ENCODE assay signal across 1 cellular context in genomic region chr11:57324154-57324885, GRCh38.
A peak's percentile ranks its signal among the peaks of the same experiment; 100 is the strongest.
TF ChIP-seq lines count a peak whose summit lies in the region.

No MANE protein-coding gene starts in this region.

TF ChIP-seq in GM23338, 12 proteins besides CTCF, POLR2A, EP300 and RAD21 (continued from another document):
- TF ChIP-seq POLR2AphosphoS5 (IDR thresholded peaks at IDR 0.05; ENCODE audit: low read depth) (peak; percentile 66), EZH2 (IDR thresholded peaks at IDR 0.05; ENCODE audit: low read depth, unreplicated experiment) (no peak)
TF ChIP-seq in GM23338: peak in this region for 1.
